9 cellular contexts compared by ENCODE assay signal in the genomic region with DNA sequence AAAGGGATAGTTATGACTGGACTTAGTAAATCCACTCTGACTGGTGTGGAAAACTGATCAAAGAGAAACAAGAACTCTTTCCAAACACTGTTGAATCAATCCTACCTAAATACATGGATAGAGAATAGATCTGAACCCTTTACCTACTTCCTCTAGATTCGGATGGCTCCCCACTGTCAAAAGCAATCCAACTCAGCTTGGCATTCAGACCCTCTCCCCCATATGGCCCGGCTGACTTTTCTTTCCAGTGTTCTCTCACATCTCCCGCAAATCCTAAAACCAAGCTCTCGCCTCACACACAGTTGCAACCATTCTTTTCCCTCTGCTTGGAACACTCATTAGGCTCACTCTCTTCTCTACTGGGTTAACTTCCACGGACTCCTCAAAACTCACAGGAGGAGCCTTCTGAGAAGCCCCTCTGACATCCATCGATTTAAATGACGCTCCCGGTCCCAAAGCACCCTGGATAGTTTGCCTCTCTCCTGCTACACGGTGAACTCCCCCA. TPM values are rescaled to one million over a fixed set of nuclear protein-coding genes. Genes with fewer than 3 reads are reported as not detected.
A peak's percentile ranks its signal among the peaks of the same experiment; 100 is the strongest.
DNase-seq lines count a peak whose midpoint lies in the region; ATAC-seq, FAIRE-seq and TF ChIP-seq lines count a peak whose summit lies in the region.
"Had no signal": no experiment of that assay in that cellular context is flagged by ENCODE, and none has a peak within 500 bp of the region (broad histone marks: within the 10 kb centered on the region; RNA-seq: fewer than 3 reads in every experiment).

No MANE protein-coding gene starts in this region.

- H3K36me3 ChIP-seq in DOHH2 (ENCODE audit: control insufficient read depth, low read length), result no peaks in the 10 kb centered on the region; the same call in 1 of the 2 replicates
- H3K36me3 ChIP-seq in bronchial epithelial cell (ENCODE audit: control insufficient read depth, insufficient read depth, low read length), result no peaks in the 10 kb centered on the region

- ATAC-seq in HG03378 (IDR thresholded peaks at IDR 0.05; ENCODE audit: unreplicated experiment) (peak; percentile 8), GM21576 (IDR thresholded peaks at IDR 0.05; ENCODE audit: unreplicated experiment) (no peak), GM18873 (IDR thresholded peaks at IDR 0.05; ENCODE audit: low FRiP score, unreplicated experiment) (no peak)
- no peak for ATAC-seq in effector memory CD8-positive, alpha-beta T cell (replicated peaks)

- no peaks in the 10 kb centered on the region for H3K9me2 ChIP-seq in DOHH2 (replicated peaks; ENCODE audit: control insufficient read depth, low read length)

- H3K27me3 ChIP-seq in DOHH2 (ENCODE audit: control insufficient read depth, low read length), result no peaks in the 10 kb centered on the region
- no peaks in the 10 kb centered on the region for H3K27me3 ChIP-seq in bronchial epithelial cell (ENCODE audit: control insufficient read depth, insufficient read depth, low read length)
- H3K27me3 ChIP-seq in mononuclear cell (ENCODE audit: insufficient read depth, low read length), result no peaks in the 10 kb centered on the region

- DNase-seq in bronchial epithelial cell (ENCODE audit: low read depth) (no peak), EL (no peak)
- DNase-seq in effector memory CD8-positive, alpha-beta T cell, result no peak

- H3K4me3 Mint-ChIP-seq in effector memory CD8-positive, alpha-beta T cell, result no peak overlapping the region
- H3K4me3 Mint-ChIP-seq: memory B cell had no signal

- H3K36me3 Mint-ChIP-seq in effector memory CD8-positive, alpha-beta T cell (ENCODE audit: insufficient read depth), result peaks cover 2% of the 10 kb centered on the region

- FAIRE-seq in bronchial epithelial cell (lab: Jason Lieb, UNC), result no peak

- H3K4me3 ChIP-seq in DOHH2 (ENCODE audit: low read length) (peak overlapping the region; percentile 84), bronchial epithelial cell (ENCODE audit: low read depth, low read length) (peak overlapping the region; percentile 81), mononuclear cell (ENCODE audit: low read length) (peak overlapping the region; percentile 84)

- H3K4me2 ChIP-seq in DOHH2 (ENCODE audit: low read length), result peak overlapping the region; percentile 73

- peaks cover 50% of the 10 kb centered on the region for H3K79me2 ChIP-seq in DOHH2 (ENCODE audit: control insufficient read depth, low read length)

- no peaks in the 10 kb centered on the region for H3K9me3 Mint-ChIP-seq in effector memory CD8-positive, alpha-beta T cell
- H3K9me3 Mint-ChIP-seq: memory B cell had no signal

- TF ChIP-seq CTCF in DOHH2 (IDR thresholded peaks at IDR 0.05; ENCODE audit: low read depth, low read length, poor library complexity, severe bottlenecking), result no peak
- TF ChIP-seq CTCF in bronchial epithelial cell (IDR thresholded peaks at IDR 0.05; ENCODE audit: insufficient read depth, low read length, severe bottlenecking), result no peak

- H3K9me3 ChIP-seq in DOHH2 (ENCODE audit: control insufficient read depth, insufficient read depth, low read length) (peaks cover 4% of the 10 kb centered on the region; the same call in 1 of the 2 replicates), mononuclear cell (ENCODE audit: low read depth, low read length) (no peaks in the 10 kb centered on the region)

- H3K27ac ChIP-seq in DOHH2 (ENCODE audit: low read depth, low read length), result peak overlapping the region; percentile 68

- H4K20me1 ChIP-seq in DOHH2 (ENCODE audit: control insufficient read depth, insufficient read depth, low read depth, low read length), result no peaks in the 10 kb centered on the region

- H3K4me1 Mint-ChIP-seq in effector memory CD8-positive, alpha-beta T cell (ENCODE audit: low read depth in 2 of 2), result peaks cover 4% of the 10 kb centered on the region in 2 donors

- H3K4me1 ChIP-seq in DOHH2 (ENCODE audit: control insufficient read depth, low read length) (peaks cover 15% of the 10 kb centered on the region), mononuclear cell (ENCODE audit: insufficient read depth, low read length) (peaks cover 20% of the 10 kb centered on the region)

- no peak overlapping the region for H3K27ac Mint-ChIP-seq in effector memory CD8-positive, alpha-beta T cell
- H3K27ac Mint-ChIP-seq: memory B cell had no signal

- H3K27me3 Mint-ChIP-seq in effector memory CD8-positive, alpha-beta T cell, result peaks cover 20 to 26% of the 10 kb centered on the region in 2 donors

- H3F3A ChIP-seq in DOHH2 (ENCODE audit: control insufficient read depth, insufficient read depth), result no peaks in the 10 kb centered on the region

RNA-seq across cellular contexts. Expression of a gene that starts 0.6 kb away (rescaled TPM):
- total RNA-seq in bronchial epithelial cell (7.4 and 7.7 TPM in 2 replicates), mononuclear cell (8.5 TPM)

RNA-seq across cellular contexts. Expression of a gene that starts 18.0 kb away (rescaled TPM):
- total RNA-seq in bronchial epithelial cell, result 0.53 and 1.3 TPM in 2 replicates
- 38.5 TPM for total RNA-seq in mononuclear cell

Comparison
In these comparisons a context has a peak if more than half of its experiments do, and no peak if none do; other contexts are left out.
1. RNA of a gene that starts 18.0 kb away (total RNA-seq): 38.5 TPM in mononuclear cell (single experiment); 0.53 to 1.3 TPM in bronchial epithelial cell; every median in the first group is over 10 times any median in the second.
2. Peak in every context shown above with its lines, with median percentiles within 50 percentile points of each other: H3K4me3 ChIP-seq.